Comparison of ENCODE assay signal across 1 cellular context in the genomic region with DNA sequence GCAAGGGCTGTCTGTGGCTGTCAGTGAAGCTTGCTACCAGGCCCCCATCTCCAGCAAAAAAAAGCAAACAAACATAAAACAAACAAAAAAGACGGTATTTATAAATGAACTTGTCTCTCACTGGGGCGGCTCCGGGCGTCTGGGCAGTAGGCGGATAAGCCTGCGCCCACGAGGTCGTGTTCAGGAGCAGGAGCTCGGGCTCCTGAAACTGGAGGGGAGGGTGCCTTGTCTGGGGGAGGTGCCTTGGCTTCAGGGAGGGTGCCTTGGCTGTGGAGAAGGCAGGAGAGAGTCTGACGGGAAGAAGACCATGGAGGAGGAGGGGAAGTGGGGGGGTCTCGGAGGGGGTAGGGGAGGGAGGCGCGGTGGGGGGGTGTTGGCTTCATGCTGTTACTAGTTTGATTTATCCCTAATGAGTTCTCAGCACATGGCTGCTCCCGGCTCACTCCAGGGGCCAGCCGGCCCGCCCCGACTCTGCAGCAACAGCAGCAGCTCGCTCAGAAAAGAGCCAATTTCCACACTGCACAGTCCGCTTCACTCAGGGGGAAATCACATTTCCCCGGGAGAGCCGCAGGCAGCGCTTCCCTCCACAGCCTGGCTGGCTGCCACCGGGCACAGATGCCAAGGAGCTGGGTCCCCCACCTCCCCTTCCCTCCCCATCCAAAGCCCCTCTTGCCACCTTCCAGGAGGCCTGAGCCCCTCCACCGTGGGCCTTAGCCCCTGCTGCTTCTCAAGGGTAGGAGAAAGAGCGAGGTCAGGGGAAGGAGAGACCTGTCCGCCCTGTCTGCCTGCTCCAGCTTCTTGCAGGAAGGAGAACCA.
TF ChIP-seq lines count a peak whose summit lies in the region.

No MANE protein-coding gene starts in this region.

TF ChIP-seq in HepG2, 621 proteins besides CTCF, POLR2A, EP300 and RAD21 (continued from another document and continues in another):
- TF ChIP-seq, protein P1, sequence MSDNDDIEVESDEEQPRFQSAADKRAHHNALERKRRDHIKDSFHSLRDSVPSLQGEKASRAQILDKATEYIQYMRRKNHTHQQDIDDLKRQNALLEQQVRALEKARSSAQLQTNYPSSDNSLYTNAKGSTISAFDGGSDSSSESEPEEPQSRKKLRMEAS (IDR thresholded peaks at IDR 0.05): 0 out of 2 replicates have a peak, but pooled peaks have one; percentile 42
- TF ChIP-seq KAT8 (CRISPR knock-in tag; IDR thresholded peaks at IDR 0.05) (0 out of 2 replicates have a peak, but pooled peaks have one; percentile 14), SOX6 (IDR thresholded peaks at IDR 0.05) (no peak), SOX6 (CRISPR knock-in tag; IDR thresholded peaks at IDR 0.05) (0 out of 2 replicates have a peak, but pooled peaks have one; percentile 14), SAP130 (CRISPR knock-in tag; IDR thresholded peaks at IDR 0.05; ENCODE audit: low read depth) (0 out of 2 replicates have a peak, but pooled peaks have one; percentile 28), SALL1 (CRISPR knock-in tag; IDR thresholded peaks at IDR 0.05) (peak; percentile 49), RARA (CRISPR knock-in tag; IDR thresholded peaks at IDR 0.05) (peak; percentile 38; the same call in 1 of the 2 replicates), SOX5 (CRISPR knock-in tag; IDR thresholded peaks at IDR 0.05; ENCODE audit: borderline replicate concordance) (peak; percentile 25; the same call in 1 of the 2 replicates), ZSCAN9 (CRISPR knock-in tag; IDR thresholded peaks at IDR 0.05; ENCODE audit: borderline replicate concordance) (no peak), HDAC6 (IDR thresholded peaks at IDR 0.05; ENCODE audit: low read depth, low read length) (no peak), GATAD2A (CRISPR knock-in tag; IDR thresholded peaks at IDR 0.05) (0 out of 2 replicates have a peak, but pooled peaks have one; percentile 28), ZKSCAN8 (CRISPR knock-in tag; IDR thresholded peaks at IDR 0.05; ENCODE audit: borderline replicate concordance) (no peak), HNRNPK (IDR thresholded peaks at IDR 0.05; ENCODE audit: low read depth, low read length, poor library complexity, severe bottlenecking) (peak; percentile 68), STAT5B (CRISPR knock-in tag; IDR thresholded peaks at IDR 0.05) (no peak), ZBTB7B (CRISPR knock-in tag; IDR thresholded peaks at IDR 0.05) (0 out of 2 replicates have a peak, but pooled peaks have one; percentile 22), ZNF44 (CRISPR knock-in tag; IDR thresholded peaks at IDR 0.05) (no peak), EED (CRISPR knock-in tag; IDR thresholded peaks at IDR 0.05) (no peak), BCL6 (CRISPR knock-in tag; IDR thresholded peaks at IDR 0.05) (peak; percentile 44; the same call in 1 of the 2 replicates)
- TF ChIP-seq, protein P2, sequence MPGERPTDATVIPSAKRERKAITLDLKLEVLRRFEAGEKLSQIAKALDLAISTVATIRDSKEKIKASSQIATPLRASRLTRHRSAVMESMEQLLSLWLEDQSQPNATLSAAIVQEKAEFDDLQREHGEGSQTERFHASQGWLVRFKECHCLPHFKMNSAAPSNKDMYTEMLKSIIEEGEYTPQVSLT (CRISPR knock-in tag; IDR thresholded peaks at IDR 0.05; ENCODE audit: borderline replicate concordance, low read depth): no peak
- TF ChIP-seq, protein P3, sequence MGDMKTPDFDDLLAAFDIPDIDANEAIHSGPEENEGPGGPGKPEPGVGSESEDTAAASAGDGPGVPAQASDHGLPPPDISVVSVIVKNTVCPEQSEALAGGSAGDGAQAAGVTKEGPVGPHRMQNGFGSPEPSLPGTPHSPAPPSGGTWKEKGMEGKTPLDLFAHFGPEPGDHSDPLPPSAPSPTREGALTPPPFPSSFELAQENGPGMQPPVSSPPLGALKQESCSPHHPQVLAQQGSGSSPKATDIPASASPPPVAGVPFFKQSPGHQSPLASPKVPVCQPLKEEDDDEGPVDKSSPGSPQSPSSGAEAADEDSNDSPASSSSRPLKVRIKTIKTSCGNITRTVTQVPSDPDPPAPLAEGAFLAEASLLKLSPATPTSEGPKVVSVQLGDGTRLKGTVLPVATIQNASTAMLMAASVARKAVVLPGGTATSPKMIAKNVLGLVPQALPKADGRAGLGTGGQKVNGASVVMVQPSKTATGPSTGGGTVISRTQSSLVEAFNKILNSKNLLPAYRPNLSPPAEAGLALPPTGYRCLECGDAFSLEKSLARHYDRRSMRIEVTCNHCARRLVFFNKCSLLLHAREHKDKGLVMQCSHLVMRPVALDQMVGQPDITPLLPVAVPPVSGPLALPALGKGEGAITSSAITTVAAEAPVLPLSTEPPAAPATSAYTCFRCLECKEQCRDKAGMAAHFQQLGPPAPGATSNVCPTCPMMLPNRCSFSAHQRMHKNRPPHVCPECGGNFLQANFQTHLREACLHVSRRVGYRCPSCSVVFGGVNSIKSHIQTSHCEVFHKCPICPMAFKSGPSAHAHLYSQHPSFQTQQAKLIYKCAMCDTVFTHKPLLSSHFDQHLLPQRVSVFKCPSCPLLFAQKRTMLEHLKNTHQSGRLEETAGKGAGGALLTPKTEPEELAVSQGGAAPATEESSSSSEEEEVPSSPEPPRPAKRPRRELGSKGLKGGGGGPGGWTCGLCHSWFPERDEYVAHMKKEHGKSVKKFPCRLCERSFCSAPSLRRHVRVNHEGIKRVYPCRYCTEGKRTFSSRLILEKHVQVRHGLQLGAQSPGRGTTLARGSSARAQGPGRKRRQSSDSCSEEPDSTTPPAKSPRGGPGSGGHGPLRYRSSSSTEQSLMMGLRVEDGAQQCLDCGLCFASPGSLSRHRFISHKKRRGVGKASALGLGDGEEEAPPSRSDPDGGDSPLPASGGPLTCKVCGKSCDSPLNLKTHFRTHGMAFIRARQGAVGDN (CRISPR knock-in tag; IDR thresholded peaks at IDR 0.05): peak; percentile 62
- TF ChIP-seq, protein P4, sequence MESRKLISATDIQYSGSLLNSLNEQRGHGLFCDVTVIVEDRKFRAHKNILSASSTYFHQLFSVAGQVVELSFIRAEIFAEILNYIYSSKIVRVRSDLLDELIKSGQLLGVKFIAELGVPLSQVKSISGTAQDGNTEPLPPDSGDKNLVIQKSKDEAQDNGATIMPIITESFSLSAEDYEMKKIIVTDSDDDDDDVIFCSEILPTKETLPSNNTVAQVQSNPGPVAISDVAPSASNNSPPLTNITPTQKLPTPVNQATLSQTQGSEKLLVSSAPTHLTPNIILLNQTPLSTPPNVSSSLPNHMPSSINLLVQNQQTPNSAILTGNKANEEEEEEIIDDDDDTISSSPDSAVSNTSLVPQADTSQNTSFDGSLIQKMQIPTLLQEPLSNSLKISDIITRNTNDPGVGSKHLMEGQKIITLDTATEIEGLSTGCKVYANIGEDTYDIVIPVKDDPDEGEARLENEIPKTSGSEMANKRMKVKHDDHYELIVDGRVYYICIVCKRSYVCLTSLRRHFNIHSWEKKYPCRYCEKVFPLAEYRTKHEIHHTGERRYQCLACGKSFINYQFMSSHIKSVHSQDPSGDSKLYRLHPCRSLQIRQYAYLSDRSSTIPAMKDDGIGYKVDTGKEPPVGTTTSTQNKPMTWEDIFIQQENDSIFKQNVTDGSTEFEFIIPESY (CRISPR knock-in tag; IDR thresholded peaks at IDR 0.05): peak; percentile 74
- TF ChIP-seq, protein P5, sequence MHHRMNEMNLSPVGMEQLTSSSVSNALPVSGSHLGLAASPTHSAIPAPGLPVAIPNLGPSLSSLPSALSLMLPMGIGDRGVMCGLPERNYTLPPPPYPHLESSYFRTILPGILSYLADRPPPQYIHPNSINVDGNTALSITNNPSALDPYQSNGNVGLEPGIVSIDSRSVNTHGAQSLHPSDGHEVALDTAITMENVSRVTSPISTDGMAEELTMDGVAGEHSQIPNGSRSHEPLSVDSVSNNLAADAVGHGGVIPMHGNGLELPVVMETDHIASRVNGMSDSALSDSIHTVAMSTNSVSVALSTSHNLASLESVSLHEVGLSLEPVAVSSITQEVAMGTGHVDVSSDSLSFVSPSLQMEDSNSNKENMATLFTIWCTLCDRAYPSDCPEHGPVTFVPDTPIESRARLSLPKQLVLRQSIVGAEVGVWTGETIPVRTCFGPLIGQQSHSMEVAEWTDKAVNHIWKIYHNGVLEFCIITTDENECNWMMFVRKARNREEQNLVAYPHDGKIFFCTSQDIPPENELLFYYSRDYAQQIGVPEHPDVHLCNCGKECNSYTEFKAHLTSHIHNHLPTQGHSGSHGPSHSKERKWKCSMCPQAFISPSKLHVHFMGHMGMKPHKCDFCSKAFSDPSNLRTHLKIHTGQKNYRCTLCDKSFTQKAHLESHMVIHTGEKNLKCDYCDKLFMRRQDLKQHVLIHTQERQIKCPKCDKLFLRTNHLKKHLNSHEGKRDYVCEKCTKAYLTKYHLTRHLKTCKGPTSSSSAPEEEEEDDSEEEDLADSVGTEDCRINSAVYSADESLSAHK (CRISPR knock-in tag; IDR thresholded peaks at IDR 0.05; ENCODE audit: borderline replicate concordance): no peak
- TF ChIP-seq, protein P6, sequence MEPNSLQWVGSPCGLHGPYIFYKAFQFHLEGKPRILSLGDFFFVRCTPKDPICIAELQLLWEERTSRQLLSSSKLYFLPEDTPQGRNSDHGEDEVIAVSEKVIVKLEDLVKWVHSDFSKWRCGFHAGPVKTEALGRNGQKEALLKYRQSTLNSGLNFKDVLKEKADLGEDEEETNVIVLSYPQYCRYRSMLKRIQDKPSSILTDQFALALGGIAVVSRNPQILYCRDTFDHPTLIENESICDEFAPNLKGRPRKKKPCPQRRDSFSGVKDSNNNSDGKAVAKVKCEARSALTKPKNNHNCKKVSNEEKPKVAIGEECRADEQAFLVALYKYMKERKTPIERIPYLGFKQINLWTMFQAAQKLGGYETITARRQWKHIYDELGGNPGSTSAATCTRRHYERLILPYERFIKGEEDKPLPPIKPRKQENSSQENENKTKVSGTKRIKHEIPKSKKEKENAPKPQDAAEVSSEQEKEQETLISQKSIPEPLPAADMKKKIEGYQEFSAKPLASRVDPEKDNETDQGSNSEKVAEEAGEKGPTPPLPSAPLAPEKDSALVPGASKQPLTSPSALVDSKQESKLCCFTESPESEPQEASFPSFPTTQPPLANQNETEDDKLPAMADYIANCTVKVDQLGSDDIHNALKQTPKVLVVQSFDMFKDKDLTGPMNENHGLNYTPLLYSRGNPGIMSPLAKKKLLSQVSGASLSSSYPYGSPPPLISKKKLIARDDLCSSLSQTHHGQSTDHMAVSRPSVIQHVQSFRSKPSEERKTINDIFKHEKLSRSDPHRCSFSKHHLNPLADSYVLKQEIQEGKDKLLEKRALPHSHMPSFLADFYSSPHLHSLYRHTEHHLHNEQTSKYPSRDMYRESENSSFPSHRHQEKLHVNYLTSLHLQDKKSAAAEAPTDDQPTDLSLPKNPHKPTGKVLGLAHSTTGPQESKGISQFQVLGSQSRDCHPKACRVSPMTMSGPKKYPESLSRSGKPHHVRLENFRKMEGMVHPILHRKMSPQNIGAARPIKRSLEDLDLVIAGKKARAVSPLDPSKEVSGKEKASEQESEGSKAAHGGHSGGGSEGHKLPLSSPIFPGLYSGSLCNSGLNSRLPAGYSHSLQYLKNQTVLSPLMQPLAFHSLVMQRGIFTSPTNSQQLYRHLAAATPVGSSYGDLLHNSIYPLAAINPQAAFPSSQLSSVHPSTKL (CRISPR knock-in tag; IDR thresholded peaks at IDR 0.05): peak; percentile 34; the same call in 1 of the 2 replicates
- TF ChIP-seq, protein P7, sequence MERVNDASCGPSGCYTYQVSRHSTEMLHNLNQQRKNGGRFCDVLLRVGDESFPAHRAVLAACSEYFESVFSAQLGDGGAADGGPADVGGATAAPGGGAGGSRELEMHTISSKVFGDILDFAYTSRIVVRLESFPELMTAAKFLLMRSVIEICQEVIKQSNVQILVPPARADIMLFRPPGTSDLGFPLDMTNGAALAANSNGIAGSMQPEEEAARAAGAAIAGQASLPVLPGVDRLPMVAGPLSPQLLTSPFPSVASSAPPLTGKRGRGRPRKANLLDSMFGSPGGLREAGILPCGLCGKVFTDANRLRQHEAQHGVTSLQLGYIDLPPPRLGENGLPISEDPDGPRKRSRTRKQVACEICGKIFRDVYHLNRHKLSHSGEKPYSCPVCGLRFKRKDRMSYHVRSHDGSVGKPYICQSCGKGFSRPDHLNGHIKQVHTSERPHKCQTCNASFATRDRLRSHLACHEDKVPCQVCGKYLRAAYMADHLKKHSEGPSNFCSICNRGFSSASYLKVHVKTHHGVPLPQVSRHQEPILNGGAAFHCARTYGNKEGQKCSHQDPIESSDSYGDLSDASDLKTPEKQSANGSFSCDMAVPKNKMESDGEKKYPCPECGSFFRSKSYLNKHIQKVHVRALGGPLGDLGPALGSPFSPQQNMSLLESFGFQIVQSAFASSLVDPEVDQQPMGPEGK (CRISPR knock-in tag; IDR thresholded peaks at IDR 0.05): peak; percentile 54; the same call in 1 of the 2 replicates
- TF ChIP-seq, protein P8, sequence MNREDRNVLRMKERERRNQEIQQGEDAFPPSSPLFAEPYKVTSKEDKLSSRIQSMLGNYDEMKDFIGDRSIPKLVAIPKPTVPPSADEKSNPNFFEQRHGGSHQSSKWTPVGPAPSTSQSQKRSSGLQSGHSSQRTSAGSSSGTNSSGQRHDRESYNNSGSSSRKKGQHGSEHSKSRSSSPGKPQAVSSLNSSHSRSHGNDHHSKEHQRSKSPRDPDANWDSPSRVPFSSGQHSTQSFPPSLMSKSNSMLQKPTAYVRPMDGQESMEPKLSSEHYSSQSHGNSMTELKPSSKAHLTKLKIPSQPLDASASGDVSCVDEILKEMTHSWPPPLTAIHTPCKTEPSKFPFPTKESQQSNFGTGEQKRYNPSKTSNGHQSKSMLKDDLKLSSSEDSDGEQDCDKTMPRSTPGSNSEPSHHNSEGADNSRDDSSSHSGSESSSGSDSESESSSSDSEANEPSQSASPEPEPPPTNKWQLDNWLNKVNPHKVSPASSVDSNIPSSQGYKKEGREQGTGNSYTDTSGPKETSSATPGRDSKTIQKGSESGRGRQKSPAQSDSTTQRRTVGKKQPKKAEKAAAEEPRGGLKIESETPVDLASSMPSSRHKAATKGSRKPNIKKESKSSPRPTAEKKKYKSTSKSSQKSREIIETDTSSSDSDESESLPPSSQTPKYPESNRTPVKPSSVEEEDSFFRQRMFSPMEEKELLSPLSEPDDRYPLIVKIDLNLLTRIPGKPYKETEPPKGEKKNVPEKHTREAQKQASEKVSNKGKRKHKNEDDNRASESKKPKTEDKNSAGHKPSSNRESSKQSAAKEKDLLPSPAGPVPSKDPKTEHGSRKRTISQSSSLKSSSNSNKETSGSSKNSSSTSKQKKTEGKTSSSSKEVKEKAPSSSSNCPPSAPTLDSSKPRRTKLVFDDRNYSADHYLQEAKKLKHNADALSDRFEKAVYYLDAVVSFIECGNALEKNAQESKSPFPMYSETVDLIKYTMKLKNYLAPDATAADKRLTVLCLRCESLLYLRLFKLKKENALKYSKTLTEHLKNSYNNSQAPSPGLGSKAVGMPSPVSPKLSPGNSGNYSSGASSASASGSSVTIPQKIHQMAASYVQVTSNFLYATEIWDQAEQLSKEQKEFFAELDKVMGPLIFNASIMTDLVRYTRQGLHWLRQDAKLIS (CRISPR knock-in tag; IDR thresholded peaks at IDR 0.05): no peak
